ENCODE assay signal across 12 cellular contexts in genomic region chr4:151905197-151905596, GRCh38.
DNase-seq lines count a peak whose midpoint lies in the region; ATAC-seq, FAIRE-seq and TF ChIP-seq lines count a peak whose summit lies in the region.
"Had no signal": no experiment of that assay in that cellular context is flagged by ENCODE, and none has a peak within 500 bp of the region (broad histone marks: within the 10 kb centered on the region; RNA-seq: fewer than 3 reads in every experiment).

No MANE protein-coding gene starts in this region.

- ATAC-seq in GM19372 (IDR thresholded peaks at IDR 0.05; ENCODE audit: low read depth, unreplicated experiment) (peak; percentile 87), HG02763 (IDR thresholded peaks at IDR 0.05; ENCODE audit: unreplicated experiment) (peak; percentile 97), HG03469 (IDR thresholded peaks at IDR 0.05; ENCODE audit: unreplicated experiment) (peak; percentile 95)

- H3K4me3 Mint-ChIP-seq in T-helper 2 cell treated with Interferon-gamma antibody and Interleukin-4, amounts not matched to agents 5 μg/mL and 100 μg/mL, for 36 hours = no peak overlapping the region
- H3K4me3 Mint-ChIP-seq: HFFc6 had no signal

- H3K27ac Mint-ChIP-seq in T-helper 2 cell treated with Interferon-gamma antibody and Interleukin-4, amounts not matched to agents 5 μg/mL and 100 μg/mL, for 36 hours = no peak overlapping the region
- H3K27ac Mint-ChIP-seq: HFFc6 had no signal

- peaks cover 3% of the 10 kb centered on the region for H3K36me3 Mint-ChIP-seq in T-helper 2 cell treated with Interferon-gamma antibody and Interleukin-4, amounts not matched to agents 5 μg/mL and 100 μg/mL, for 36 hours (ENCODE audit: low read depth)

- H3K27me3 Mint-ChIP-seq in T-helper 2 cell treated with Interferon-gamma antibody and Interleukin-4, amounts not matched to agents 5 μg/mL and 100 μg/mL, for 36 hours (ENCODE audit: low read depth) = peaks cover 6% of the 10 kb centered on the region

- TF ChIP-seq POLR2A in GM12892 (IDR thresholded peaks at IDR 0.05; ENCODE audit: low read depth, low read length) = no peak

- peak; percentile 95 for FAIRE-seq in GM12892 (lab: Jason Lieb, UNC)
- FAIRE-seq: islet of Langerhans, TTC549 had no signal

- peaks cover 4% of the 10 kb centered on the region for H3K4me1 Mint-ChIP-seq in T-helper 2 cell treated with Interferon-gamma antibody and Interleukin-4, amounts not matched to agents 5 μg/mL and 100 μg/mL, for 36 hours (ENCODE audit: low read depth)

- H3K9me3 Mint-ChIP-seq in T-helper 2 cell treated with Interferon-gamma antibody and Interleukin-4, amounts not matched to agents 5 μg/mL and 100 μg/mL, for 36 hours = peaks cover 22% of the 10 kb centered on the region

- no peak for DNase-seq in GM12892 (ENCODE audit: insufficient read length)
- no peak for DNase-seq in NCI-H82 (lab: John Stamatoyannopoulos, UW)
- no peak for DNase-seq in pons (ENCODE audit: low spot score)
- no peak for DNase-seq in stimulated activated CD8-positive, alpha-beta memory T cell treated with anti-CD3 and anti-CD28 coated beads, Interleukin-4, amount 100 ng/mL, for 48 hours
- DNase-seq in T-helper 2 cell treated with Interferon-gamma antibody and Interleukin-4, amounts not matched to agents 5 μg/mL and 100 μg/mL, for 36 hours (ENCODE audit: low spot score) = no peak
- DNase-seq: HFFc6, NCI-H1105 had no signal
